Comparison of ENCODE assay signal across 8 cellular contexts in the genomic region with DNA sequence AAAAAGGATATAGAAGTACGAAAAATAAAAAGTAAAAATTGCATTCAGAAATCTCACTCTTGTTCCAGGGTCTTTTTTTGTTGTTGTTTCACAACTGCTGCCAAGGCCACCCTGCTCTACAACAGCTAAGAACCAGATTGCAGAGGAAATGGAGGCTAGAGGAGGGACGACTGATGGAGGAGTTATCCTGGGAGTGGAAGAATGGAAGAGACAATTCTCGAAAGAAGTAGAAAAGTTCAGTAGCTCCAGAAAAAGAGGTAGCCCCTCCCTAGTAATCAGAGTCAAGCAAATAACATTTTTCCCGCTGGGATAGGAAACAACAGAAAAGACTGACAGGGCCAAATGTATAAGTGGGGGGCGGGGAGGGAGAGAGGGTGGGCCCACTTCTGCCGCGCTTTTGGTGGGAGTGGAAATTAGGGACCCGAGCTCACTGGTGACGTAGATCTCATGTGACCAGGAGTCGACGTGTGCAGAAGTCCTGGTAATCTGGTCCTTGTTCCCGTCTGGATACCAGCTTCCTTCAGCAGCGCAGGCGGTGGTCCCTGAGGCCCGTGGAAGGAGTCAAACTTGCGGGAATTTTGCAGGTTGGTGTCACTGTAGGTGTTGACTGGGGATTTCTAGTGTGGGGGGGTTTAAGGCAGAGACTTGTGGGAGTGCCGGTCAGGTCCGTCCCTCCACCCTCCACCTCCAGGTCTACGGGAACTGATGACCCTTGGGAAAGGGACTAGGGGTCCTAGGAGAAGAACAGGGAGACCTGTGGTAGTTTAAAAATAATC. TPM values are rescaled to one million over a fixed set of nuclear protein-coding genes. Genes with fewer than 3 reads are reported as not detected.
DNase-seq lines count a peak whose midpoint lies in the region; ATAC-seq lines count a peak whose summit lies in the region.

A gene with protein sequence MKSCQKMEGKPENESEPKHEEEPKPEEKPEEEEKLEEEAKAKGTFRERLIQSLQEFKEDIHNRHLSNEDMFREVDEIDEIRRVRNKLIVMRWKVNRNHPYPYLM (plus strand): TSS at position 484 of the 776 bp plus-strand sequence. CDS start 1,179 bp downstream, outside the sequence.

- H3K4me1 Mint-ChIP-seq in T-helper 1 cell treated with Interleukin-12 subunit alpha and Interleukin-12 subunit beta and Interleukin-4 antibody, amounts not matched to agents 30 μg/mL and 1 μg/mL, for 36 hours (ENCODE audit: low read depth): peaks cover 2% of the 10 kb centered on the region
- H3K4me1 Mint-ChIP-seq in activated CD8-positive, alpha-beta T cell treated with anti-CD3 and anti-CD28 coated beads, Interleukin-2, amount 10 ng/mL, durations not matched to agents 7 days and 5 days (ENCODE audit: low read depth): peaks cover 7% of the 10 kb centered on the region

- POLR2A ChIA-PET in activated CD8-positive, alpha-beta T cell treated with anti-CD3 and anti-CD28 coated beads, Interleukin-2, amount 10 ng/mL, durations not matched to agents 7 days and 5 days (lab: Charles Lee): no interaction called here

- H3K36me3 Mint-ChIP-seq in T-helper 1 cell treated with Interleukin-12 subunit alpha and Interleukin-12 subunit beta and Interleukin-4 antibody, amounts not matched to agents 30 μg/mL and 1 μg/mL, for 36 hours (ENCODE audit: low read depth): no peaks in the 10 kb centered on the region
- H3K36me3 Mint-ChIP-seq in activated CD8-positive, alpha-beta T cell treated with anti-CD3 and anti-CD28 coated beads, Interleukin-2, amount 10 ng/mL, durations not matched to agents 7 days and 5 days (ENCODE audit: low read depth): no peaks in the 10 kb centered on the region

- CTCF ChIA-PET in activated CD8-positive, alpha-beta T cell treated with anti-CD3 and anti-CD28 coated beads, Interleukin-2, amount 10 ng/mL, durations not matched to agents 7 days and 5 days (lab: Charles Lee): interaction anchor here (1.1 kb wide), 1 partner anchor 11 kb away, joined by 3 read pairs; no protein-coding TSS in a partner anchor

- no peak within 1 kb of the TSS for H3K27ac Mint-ChIP-seq in T-helper 1 cell treated with Interleukin-12 subunit alpha and Interleukin-12 subunit beta and Interleukin-4 antibody, amounts not matched to agents 30 μg/mL and 1 μg/mL, for 36 hours
- H3K27ac Mint-ChIP-seq in activated CD8-positive, alpha-beta T cell treated with anti-CD3 and anti-CD28 coated beads, Interleukin-2, amount 10 ng/mL, durations not matched to agents 7 days and 5 days: peak within 1 kb of the TSS; percentile 46

- DNase-seq in T-helper 1 cell: no peak
- peak; percentile 69 for DNase-seq in NCI-H146 (lab: John Stamatoyannopoulos, UW)
- no peak for DNase-seq in activated CD8-positive, alpha-beta T cell treated with anti-CD3 and anti-CD28 coated beads, Interleukin-2, amount 10 ng/mL, durations not matched to agents 7 days and 5 days
- DNase-seq in fibroblast of the conjunctiva (ENCODE audit: low read depth): peak; percentile 78
- DNase-seq in myocyte (ENCODE audit: low read depth): peak; percentile 89
- peak; percentile 64 for DNase-seq in ureter (ENCODE audit: low spot score)

- peaks cover 13% of the 10 kb centered on the region for H3K27me3 Mint-ChIP-seq in T-helper 1 cell treated with Interleukin-12 subunit alpha and Interleukin-12 subunit beta and Interleukin-4 antibody, amounts not matched to agents 30 μg/mL and 1 μg/mL, for 36 hours (ENCODE audit: low read depth)
- H3K27me3 Mint-ChIP-seq in activated CD8-positive, alpha-beta T cell treated with anti-CD3 and anti-CD28 coated beads, Interleukin-2, amount 10 ng/mL, durations not matched to agents 7 days and 5 days (ENCODE audit: low read depth): peaks cover 3% of the 10 kb centered on the region

- H3K4me3 Mint-ChIP-seq in T-helper 1 cell treated with Interleukin-12 subunit alpha and Interleukin-12 subunit beta and Interleukin-4 antibody, amounts not matched to agents 30 μg/mL and 1 μg/mL, for 36 hours: peak within 1 kb of the TSS; percentile 76
- H3K4me3 Mint-ChIP-seq in activated CD8-positive, alpha-beta T cell treated with anti-CD3 and anti-CD28 coated beads, Interleukin-2, amount 10 ng/mL, durations not matched to agents 7 days and 5 days: peak within 1 kb of the TSS; percentile 79

- ATAC-seq in activated CD8-positive, alpha-beta T cell treated with anti-CD3 and anti-CD28 coated beads, Interleukin-2, amount 10 ng/mL, durations not matched to agents 7 days and 5 days: no peak
- no peak for ATAC-seq in GM21717 (IDR thresholded peaks at IDR 0.05; ENCODE audit: unreplicated experiment)

- H3K9me3 Mint-ChIP-seq in T-helper 1 cell treated with Interleukin-12 subunit alpha and Interleukin-12 subunit beta and Interleukin-4 antibody, amounts not matched to agents 30 μg/mL and 1 μg/mL, for 36 hours: no peaks in the 10 kb centered on the region
- H3K9me3 Mint-ChIP-seq in activated CD8-positive, alpha-beta T cell treated with anti-CD3 and anti-CD28 coated beads, Interleukin-2, amount 10 ng/mL, durations not matched to agents 7 days and 5 days (ENCODE audit: insufficient read depth): no peaks in the 10 kb centered on the region

RNA-seq across cellular contexts. Expression of the gene that starts here (rescaled TPM):
- 1 to 10 TPM in 1 of 2 experiments, under 1 TPM in 1; 0.84 to 1.2 TPM for total RNA-seq in activated CD8-positive, alpha-beta T cell treated with anti-CD3 and anti-CD28 coated beads, Interleukin-2, amount 10 ng/mL, durations not matched to agents 7 days and 5 days
- 158 and 197 TPM in 2 replicates for total RNA-seq in myocyte
- 120 TPM for polyA plus RNA-seq in myocyte (2012)
- total RNA-seq in ureter: 52.1 TPM

Comparison
In these comparisons a context has a peak if more than half of its experiments do, and no peak if none do; other contexts are left out.
1. RNA of the gene that starts here (total RNA-seq): 158 to 197 TPM in myocyte and 52.1 TPM in ureter (single experiment); 0.84 to 1.2 TPM in activated CD8-positive, alpha-beta T cell treated with anti-CD3 and anti-CD28 coated beads, Interleukin-2, amount 10 ng/mL, durations not matched to agents 7 days and 5 days; every median in the first group is over 10 times any median in the second.
2. DNase-seq: peak in NCI-H146 (single experiment), fibroblast of the conjunctiva (single experiment), myocyte (single experiment) and ureter (single experiment); none in T-helper 1 cell (0 of 5) and activated CD8-positive, alpha-beta T cell treated with anti-CD3 and anti-CD28 coated beads, Interleukin-2, amount 10 ng/mL, durations not matched to agents 7 days and 5 days (single experiment).